Comparison of ENCODE assay signal across 8 cellular contexts in the genomic region with DNA sequence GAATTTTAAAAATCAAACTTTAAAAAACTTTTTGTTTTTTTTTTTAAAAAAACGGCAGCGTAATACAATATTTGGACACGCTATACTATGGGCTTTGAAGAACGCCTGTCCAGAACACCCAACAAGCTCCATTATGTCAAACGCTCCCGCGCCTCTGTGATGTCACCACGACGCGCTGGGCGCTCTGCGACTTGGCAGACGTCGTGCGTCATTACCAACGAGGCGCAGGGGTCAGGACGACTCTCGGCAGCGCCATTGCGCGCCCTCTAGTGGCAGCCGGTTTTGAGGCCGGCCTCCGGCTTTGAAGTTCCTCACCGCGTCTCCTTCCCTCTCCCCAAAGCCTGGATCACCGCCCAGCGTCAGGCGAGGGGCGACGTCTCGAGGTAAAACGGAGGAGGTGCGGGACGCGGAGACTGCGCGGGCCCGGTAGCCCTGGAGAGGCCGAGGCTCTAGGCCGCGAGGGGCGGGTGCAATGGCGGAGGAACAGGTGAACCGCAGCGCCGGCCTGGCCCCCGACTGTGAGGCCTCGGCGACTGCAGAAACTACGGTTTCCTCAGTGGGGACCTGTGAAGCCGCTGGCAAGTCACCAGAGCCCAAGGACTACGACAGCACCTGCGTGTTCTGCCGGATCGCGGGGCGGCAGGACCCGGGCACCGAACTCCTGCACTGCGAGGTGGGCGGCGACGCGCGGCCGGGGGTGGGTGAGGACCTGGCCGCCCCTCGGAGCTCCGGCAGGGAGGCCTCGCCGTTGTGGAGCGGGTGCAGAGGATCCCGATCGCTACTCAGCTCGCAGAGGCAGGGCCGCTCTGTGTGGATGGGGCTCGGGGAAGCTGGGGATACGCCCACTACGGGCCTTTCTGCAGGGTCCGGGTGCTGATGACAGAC. TPM values are rescaled to one million over a fixed set of nuclear protein-coding genes. Genes with fewer than 3 reads are reported as not detected.
A peak's percentile ranks its signal among the peaks of the same experiment; 100 is the strongest.
DNase-seq lines count a peak whose midpoint lies in the region; ATAC-seq, FAIRE-seq and TF ChIP-seq lines count a peak whose summit lies in the region.

Gene HINT3 (plus strand): TSS at position 265 of the 885 bp plus-strand sequence. CDS start 208 bp downstream, at position 473.

- in situ Hi-C loops in astrocyte of the cerebellum (cut with HindIII; ENCODE audit: low sequenced_read_pairs), result loop anchor here (25.0 kb wide), 1 partner anchor 169 kb away; the partner anchor contains the start of gene NCOA7

- H3K27me3 ChIP-seq in rectal smooth muscle tissue (ENCODE audit: control insufficient read depth, insufficient read depth, low read length), result no peaks in the 10 kb centered on the region
- no peaks in the 10 kb centered on the region for H3K27me3 ChIP-seq in aorta (ENCODE audit: control insufficient read depth in 1 of 2, insufficient read depth in 2 of 2, low read length in 1 of 2)

- peak within 1 kb of the TSS; percentile 87 for H3K9ac ChIP-seq in rectal smooth muscle tissue (ENCODE audit: low read length)

- peak; percentile 88 for ATAC-seq in HG02981 (IDR thresholded peaks at IDR 0.05; ENCODE audit: unreplicated experiment)
- peak; percentile 98 for ATAC-seq in aorta (ENCODE audit: low FRiP score)

- no peaks in the 10 kb centered on the region for H3K36me3 ChIP-seq in rectal smooth muscle tissue (ENCODE audit: control insufficient read depth, insufficient read depth, low read length)
- no peaks in the 10 kb centered on the region for H3K36me3 ChIP-seq in aorta (ENCODE audit: control insufficient read depth in 1 of 2, insufficient read depth in 2 of 2, low read length in 1 of 2)

- peak within 1 kb of the TSS; percentile 85 for H3K27ac ChIP-seq in rectal smooth muscle tissue (ENCODE audit: low read depth, low read length)
- peak within 1 kb of the TSS; percentile 73 to 85 for H3K27ac ChIP-seq in aorta (ENCODE audit: low read depth in 1 of 2, low read length in 2 of 2)

- H3K4me1 ChIP-seq in rectal smooth muscle tissue (ENCODE audit: control insufficient read depth, insufficient read depth, low read length) (peaks cover 6% of the 10 kb centered on the region), aorta (ENCODE audit: control insufficient read depth in 1 of 2, insufficient read depth in 2 of 2, low read length in 2 of 2) (peaks cover 3 to 7% of the 10 kb centered on the region in 2 donors)

- H3K9me3 ChIP-seq in aorta (ENCODE audit: control insufficient read depth, low read length), result no peaks in the 10 kb centered on the region

- intact Hi-C loops in aorta (cut with DNase I), result loop anchor here (2.0 to 5.0 kb wide), 5 partner anchors 39 to 644 kb away; no protein-coding TSS in a partner anchor

- WGBS in aorta, 2 donors, result 0% methylated on average over 79 to 82 of the region's 82 CpGs

- peak; percentile 96 for FAIRE-seq in GM18507 (lab: Jason Lieb, UNC)

- DNase-seq in GM18507 (ENCODE audit: extremely low spot score, insufficient read length, low read depth) (peak; percentile 91), NCI-H2029 (lab: John Stamatoyannopoulos, UW) (peak; percentile 100), T-helper 9 cell (peak; percentile 99), astrocyte of the cerebellum (ENCODE audit: low read depth) (peak; percentile 94), hepatic stellate cell (ENCODE audit: low spot score) (peak; percentile 92), aorta (peak; percentile 99 to 100)

- peak; percentile 97 for TF ChIP-seq CTCF in astrocyte of the cerebellum (IDR thresholded peaks at IDR 0.05; ENCODE audit: low read depth, low read length, missing control alignments)

- H3K4me3 ChIP-seq in astrocyte of the cerebellum (ENCODE audit: low read depth, low read length) (peak within 1 kb of the TSS; percentile 75), rectal smooth muscle tissue (ENCODE audit: low read length) (peak within 1 kb of the TSS; percentile 75), aorta (ENCODE audit: low read length in 2 of 2) (peak within 1 kb of the TSS; percentile 69 to 84)

RNA-seq across cellular contexts. Expression of gene HINT3, which starts in this region (rescaled TPM):
- 10 to 100 TPM; 16.2 to 20.1 TPM for total RNA-seq in aorta
- polyA plus RNA-seq in aorta, result 10 to 100 TPM; 15.6 to 37.4 TPM

Comparison
In these comparisons a context has a peak if more than half of its experiments do, and no peak if none do; other contexts are left out.
1. Peak in every context shown above with its lines: DNase-seq, ATAC-seq, H3K4me3 ChIP-seq and H3K27ac ChIP-seq.